8 cellular contexts compared by ENCODE assay signal in genomic region chr17:30831257-30831656, GRCh38. TPM values are rescaled to one million over a fixed set of nuclear protein-coding genes. Genes with fewer than 3 reads are reported as not detected.
DNase-seq lines count a peak whose midpoint lies in the region; ATAC-seq and TF ChIP-seq lines count a peak whose summit lies in the region.

No MANE protein-coding gene starts in this region.

- H3K36me3 ChIP-seq in endodermal cell (ENCODE audit: control insufficient read depth, insufficient read depth, low read length) = peaks cover 15% of the 10 kb centered on the region

- H3K4me1 ChIP-seq in endodermal cell (ENCODE audit: control insufficient read depth, insufficient read depth, low read length) = peaks cover 4% of the 10 kb centered on the region

- DNase-seq in activated CD4-positive, alpha-beta T cell treated with anti-CD3 and anti-CD28 coated beads for 48 hours = peak; percentile 45
- no peak for DNase-seq in activated CD4-positive, alpha-beta T cell treated with anti-CD3 and anti-CD28 coated beads, Interleukin-2, amount 50 U/mL, for 4 hours
- peak; percentile 15 for DNase-seq in RPMI7951 (ENCODE audit: low read depth)
- DNase-seq in endodermal cell = peak; percentile 79
- no peak for DNase-seq in naive thymus-derived CD8-positive, alpha-beta T cell
- no peak for DNase-seq in stimulated activated CD4-positive, alpha-beta T cell treated with anti-CD3 and anti-CD28 coated beads, Interleukin-2, amount 100 ng/mL, for 48 hours
- no peak for DNase-seq in hippocampal formation (lab: John Stamatoyannopoulos, UW)

- POLR2A ChIA-PET in naive thymus-derived CD8-positive, alpha-beta T cell (lab: Charles Lee) = interaction anchor here (0.9 to 2.7 kb wide), 5 partner anchors 8 to 40 kb away, joined by 3 to 12 read pairs (median 5); no protein-coding TSS in a partner anchor

- peak overlapping the region; percentile 82 for H3K9ac ChIP-seq in endodermal cell (ENCODE audit: extremely low read depth, low read length, poor library complexity, severe bottlenecking)

- peak overlapping the region; percentile 99 for H3K27ac Mint-ChIP-seq in endodermal cell
- peak overlapping the region; percentile 81 to 95 (median 92) for H3K27ac Mint-ChIP-seq in naive thymus-derived CD8-positive, alpha-beta T cell

- H3K27me3 Mint-ChIP-seq in endodermal cell (ENCODE audit: insufficient read depth) = no peaks in the 10 kb centered on the region
- H3K27me3 Mint-ChIP-seq in naive thymus-derived CD8-positive, alpha-beta T cell = no peaks in the 10 kb centered on the region

- peak overlapping the region; percentile 92 for H3K4me3 Mint-ChIP-seq in endodermal cell
- peak overlapping the region; percentile 92 to 99 (median 98) for H3K4me3 Mint-ChIP-seq in naive thymus-derived CD8-positive, alpha-beta T cell

- H3K27ac ChIP-seq in endodermal cell (ENCODE audit: low read depth, low read length) = peak overlapping the region; percentile 3

- H3K27me3 ChIP-seq in endodermal cell (ENCODE audit: control insufficient read depth, insufficient read depth, low read length, poor library complexity, severe bottlenecking) = no peaks in the 10 kb centered on the region

- no peaks in the 10 kb centered on the region for H3K9me3 Mint-ChIP-seq in endodermal cell
- no peaks in the 10 kb centered on the region for H3K9me3 Mint-ChIP-seq in naive thymus-derived CD8-positive, alpha-beta T cell

- WGBS in endodermal cell (ENCODE audit: insufficient coverage in 1 of 2, insufficient read length in 1 of 2), 2 experiments = 42 to 49% methylated on average over 11 to 13 of the region's 13 CpGs

- no peaks in the 10 kb centered on the region for H3K9me3 ChIP-seq in endodermal cell (ENCODE audit: control insufficient read depth, low read length)

- peak overlapping the region; percentile 99 for H3K4me3 ChIP-seq in endodermal cell (ENCODE audit: low read length)

- ATAC-seq in naive thymus-derived CD8-positive, alpha-beta T cell = peak; percentile 35 to 49
- ATAC-seq in HG03045 (IDR thresholded peaks at IDR 0.05; ENCODE audit: unreplicated experiment) = no peak

- no peak for TF ChIP-seq CTCF in endodermal cell (conservative IDR thresholded peaks at IDR 0.05)

- H3K4me1 Mint-ChIP-seq in endodermal cell = peaks cover 16% of the 10 kb centered on the region
- peaks cover 12 to 28% (median 26%) of the 10 kb centered on the region in 4 donors for H3K4me1 Mint-ChIP-seq in naive thymus-derived CD8-positive, alpha-beta T cell

- H3K36me3 Mint-ChIP-seq in endodermal cell (ENCODE audit: low read depth) = peaks cover 9% of the 10 kb centered on the region
- peaks cover 0 to 3% (median 3%) of the 10 kb centered on the region in 3 donors for H3K36me3 Mint-ChIP-seq in naive thymus-derived CD8-positive, alpha-beta T cell

RNA-seq across cellular contexts. Expression of gene ATAD5, which starts 0.5 kb away (rescaled TPM):
- 5.1 and 7.9 TPM in 2 replicates for total RNA-seq in RPMI7951 (2014; rRNA removed; shearing (Covaris generic))
- 10 to 100 TPM; 20.3 to 29.7 TPM for total RNA-seq in endodermal cell
- polyA plus RNA-seq in endodermal cell (2013, experiment 1 of 2) = 14.2 TPM
- polyA plus RNA-seq in endodermal cell (2013, experiment 2 of 2) = 17.1 TPM
- 1 to 10 TPM; 5.6 to 5.9 TPM for total RNA-seq in naive thymus-derived CD8-positive, alpha-beta T cell
- polyA plus RNA-seq in naive thymus-derived CD8-positive, alpha-beta T cell = 1 to 10 TPM in 2 of 3 donors, under 1 TPM in 1; 0.95 to 1.5 (median 1.5) TPM

RNA-seq across cellular contexts. Expression of gene CRLF3, which starts 6.8 kb away (rescaled TPM):
- total RNA-seq in RPMI7951 (2014; rRNA removed; shearing (Covaris generic)) = 14.9 and 17.1 TPM in 2 replicates
- total RNA-seq in endodermal cell = 10 to 100 TPM; 26.1 to 31.2 TPM
- polyA plus RNA-seq in endodermal cell (2013, experiment 1 of 2) = 11.2 TPM
- 11.7 TPM for polyA plus RNA-seq in endodermal cell (2013, experiment 2 of 2)
- 100 to 1,000 TPM; 128 to 138 TPM for total RNA-seq in naive thymus-derived CD8-positive, alpha-beta T cell
- polyA plus RNA-seq in naive thymus-derived CD8-positive, alpha-beta T cell = 100 to 1,000 TPM; 134 to 198 (median 182) TPM

Comparison
In these comparisons a context has a peak if more than half of its experiments do, and no peak if none do; other contexts are left out.
1. DNase-seq: peak in activated CD4-positive, alpha-beta T cell treated with anti-CD3 and anti-CD28 coated beads for 48 hours (single experiment), RPMI7951 (single experiment) and endodermal cell (single experiment); none in activated CD4-positive, alpha-beta T cell treated with anti-CD3 and anti-CD28 coated beads, Interleukin-2, amount 50 U/mL, for 4 hours (0 of 2), naive thymus-derived CD8-positive, alpha-beta T cell (0 of 10), stimulated activated CD4-positive, alpha-beta T cell treated with anti-CD3 and anti-CD28 coated beads, Interleukin-2, amount 100 ng/mL, for 48 hours (0 of 2) and hippocampal formation (0 of 2).